ENCODE assay signal across 16 cellular contexts in the genomic region with DNA sequence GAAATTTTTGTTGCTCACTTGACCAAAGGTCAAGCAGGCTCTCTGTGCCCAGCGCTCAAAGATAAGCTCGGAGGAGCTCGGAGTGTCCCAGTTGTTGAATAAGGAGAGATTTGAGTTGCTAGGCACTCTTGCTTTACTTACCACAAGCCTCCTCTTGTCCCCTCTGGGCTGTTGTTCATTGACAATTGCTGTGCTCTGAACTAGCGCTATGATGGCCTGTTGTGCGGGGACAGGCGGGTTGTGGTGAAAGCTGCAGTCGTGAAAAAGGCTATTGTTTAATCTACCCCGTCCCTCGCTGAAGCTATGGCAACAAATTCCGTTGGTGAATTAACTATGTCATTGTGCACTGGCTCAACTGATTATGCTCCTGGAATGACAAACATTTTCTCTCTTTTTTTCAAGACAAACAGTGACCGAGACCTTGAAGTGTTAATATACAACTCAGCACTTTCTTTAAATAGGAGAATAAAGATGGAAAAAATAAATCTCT. TPM values are rescaled to one million over a fixed set of nuclear protein-coding genes. Genes with fewer than 3 reads are reported as not detected.
A peak's percentile ranks its signal among the peaks of the same experiment; 100 is the strongest.
DNase-seq lines count a peak whose midpoint lies in the region; ATAC-seq and TF ChIP-seq lines count a peak whose summit lies in the region.
"Had no signal": no experiment of that assay in that cellular context is flagged by ENCODE, and none has a peak within 500 bp of the region (broad histone marks: within the 10 kb centered on the region; RNA-seq: fewer than 3 reads in every experiment).

No MANE protein-coding gene starts in this region.

- WGBS in ectodermal cell, 2 experiments: 15 to 21% methylated on average over 7 to 10 of the region's 11 CpGs
- 66% methylated on average over 8 to 11 of the region's 11 CpGs for WGBS in testis, 2 donors

- H3K36me3 ChIP-seq in ectodermal cell (ENCODE audit: control insufficient read depth, insufficient read depth, low read length) (no peaks in the 10 kb centered on the region), testis (ENCODE audit: low read depth, missing control alignments) (no peaks in the 10 kb centered on the region)
- H3K36me3 ChIP-seq: adrenal gland, heart right ventricle had no signal

- no peaks in the 10 kb centered on the region for H3K36me3 Mint-ChIP-seq in HFFc6 (ENCODE audit: low read depth)

- H3K4me3 Mint-ChIP-seq in HFFc6: no peak overlapping the region
- no peak overlapping the region for H3K4me3 Mint-ChIP-seq in stimulated activated naive CD8-positive, alpha-beta T cell treated with anti-CD3 and anti-CD28 coated beads, Interleukin-15, amount 100 ng/mL, for 72 hours

- H3K27me3 ChIP-seq in ectodermal cell (ENCODE audit: control insufficient read depth, insufficient read depth, low read length, poor library complexity, severe bottlenecking) (no peaks in the 10 kb centered on the region), testis (no peaks in the 10 kb centered on the region)
- H3K27me3 ChIP-seq: adrenal gland had no signal

- DNase-seq in SK-MEL-5 (ENCODE audit: low read depth, low spot score): peak; percentile 69
- DNase-seq in middle frontal gyrus (ENCODE audit: extremely low spot score, low spot score): peak; percentile 12
- DNase-seq in testis: peak; percentile 36
- DNase-seq in HFFc6: no peak
- DNase-seq in stimulated activated naive CD8-positive, alpha-beta T cell treated with anti-CD3 and anti-CD28 coated beads, Interleukin-15, amount 100 ng/mL, for 72 hours: no peak
- no peak for DNase-seq in activated CD4-positive, alpha-beta T cell treated with anti-CD3 and anti-CD28 coated beads, Interleukin-2, amount 50 U/mL, for 4 hours
- DNase-seq: adrenal gland, heart right ventricle, left cardiac atrium, NCI-H1694 treated with DMSO at 0.1 percent for 48 hours, NCI-H510A treated with DMSO at 0.1 percent for 48 hours, PC-3, psoas muscle had no signal

- TF ChIP-seq POLR2A in testis (IDR thresholded peaks at IDR 0.05): no peak

- H3K4me1 ChIP-seq in ectodermal cell (ENCODE audit: control insufficient read depth, insufficient read depth, low read length) (peaks cover 9% of the 10 kb centered on the region), testis (no peaks in the 10 kb centered on the region)
- H3K4me1 ChIP-seq: adrenal gland, psoas muscle had no signal

- peak overlapping the region; percentile 65 for H3K27ac ChIP-seq in ectodermal cell (ENCODE audit: insufficient read depth, low read depth, low read length, poor library complexity, severe bottlenecking)
- no peak overlapping the region for H3K27ac ChIP-seq in testis
- H3K27ac ChIP-seq: adrenal gland, C4-2B, heart right ventricle, psoas muscle had no signal

- TF ChIP-seq CTCF in testis (IDR thresholded peaks at IDR 0.05) (no peak), HFFc6 (IDR thresholded peaks at IDR 0.05) (no peak)

- no peak for ATAC-seq in stimulated activated naive CD8-positive, alpha-beta T cell treated with anti-CD3 and anti-CD28 coated beads, Interleukin-15, amount 100 ng/mL, for 72 hours
- ATAC-seq: heart right ventricle, PC-3, psoas muscle had no signal

- H3K9me3 Mint-ChIP-seq in HFFc6: no peaks in the 10 kb centered on the region
- no peaks in the 10 kb centered on the region for H3K9me3 Mint-ChIP-seq in stimulated activated naive CD8-positive, alpha-beta T cell treated with anti-CD3 and anti-CD28 coated beads, Interleukin-15, amount 100 ng/mL, for 72 hours

- in situ Hi-C loops in SK-MEL-5 (cut with HindIII; ENCODE audit: low pct_unique_long_range_greater_than_20kb, low sequenced_read_pairs): no loop called here

- H3K4me1 Mint-ChIP-seq in HFFc6 (ENCODE audit: low read depth): no peaks in the 10 kb centered on the region
- H3K4me1 Mint-ChIP-seq in stimulated activated naive CD8-positive, alpha-beta T cell treated with anti-CD3 and anti-CD28 coated beads, Interleukin-15, amount 100 ng/mL, for 72 hours: no peaks in the 10 kb centered on the region

- H3K27me3 Mint-ChIP-seq in HFFc6 (ENCODE audit: insufficient read depth): peaks cover 7% of the 10 kb centered on the region
- no peaks in the 10 kb centered on the region for H3K27me3 Mint-ChIP-seq in stimulated activated naive CD8-positive, alpha-beta T cell treated with anti-CD3 and anti-CD28 coated beads, Interleukin-15, amount 100 ng/mL, for 72 hours

- H3K9me3 ChIP-seq in ectodermal cell (ENCODE audit: control insufficient read depth, low read length): no peaks in the 10 kb centered on the region
- no peaks in the 10 kb centered on the region for H3K9me3 ChIP-seq in testis
- H3K9me3 ChIP-seq: adrenal gland, heart right ventricle, psoas muscle had no signal

- H3K27ac Mint-ChIP-seq in HFFc6: no peak overlapping the region
- no peak overlapping the region for H3K27ac Mint-ChIP-seq in stimulated activated naive CD8-positive, alpha-beta T cell treated with anti-CD3 and anti-CD28 coated beads, Interleukin-15, amount 100 ng/mL, for 72 hours

- intact Hi-C loops in testis (cut with DNase I; ENCODE audit: low total_unique reads): no loop called here

- H3K4me3 ChIP-seq in ectodermal cell (ENCODE audit: insufficient read depth, low read depth, low read length): no peak overlapping the region
- no peak overlapping the region for H3K4me3 ChIP-seq in testis
- H3K4me3 ChIP-seq: adrenal gland, heart right ventricle, psoas muscle had no signal

RNA-seq across cellular contexts. Expression of a gene that starts 21.0 kb away (rescaled TPM):
- total RNA-seq in SK-MEL-5 (2014; rRNA removed; shearing (Covaris generic)): 18.0 and 24.2 TPM in 2 replicates
- polyA plus RNA-seq in SK-MEL-5 (2015; cell fraction: cytosol; rRNA removed): 15.2 and 17.6 TPM in 2 replicates
- polyA plus RNA-seq in SK-MEL-5 (2015; cell fraction: nucleus; rRNA removed): 12.1 and 13.0 TPM in 2 replicates
- polyA plus RNA-seq in ectodermal cell (2013, experiment 1 of 4): 34.3 TPM
- polyA plus RNA-seq in ectodermal cell (2013, experiment 2 of 4): 32.7 TPM
- polyA plus RNA-seq in ectodermal cell (2013, experiment 3 of 4): 21.8 TPM
- polyA plus RNA-seq in ectodermal cell (2013, experiment 4 of 4): 21.7 TPM
- 10 to 100 TPM; 15.0 to 15.7 TPM for total RNA-seq in testis
- polyA plus RNA-seq in testis (ENCODE audit: insufficient read depth, low read depth, low replicate concordance): 5.4 TPM
- total RNA-seq in HFFc6 (2021; fragmentation: NEBNext Ultra II Directional; extraction: Animal tissue kit (Norgen Biotek cat#: 25700)): 10 to 100 TPM in 4 of 6 experiments, 1 to 10 TPM in 2; 6.5 to 12.5 (median 11.0) TPM

RNA-seq across cellular contexts. Expression of a gene that starts 25.6 kb away (rescaled TPM):
- total RNA-seq in SK-MEL-5 (2014; rRNA removed; shearing (Covaris generic)): 1.1 and 1.6 TPM in 2 replicates
- 0.71 and 0.77 TPM in 2 replicates for polyA plus RNA-seq in SK-MEL-5 (2015; cell fraction: cytosol; rRNA removed)
- 0.60 and 0.98 TPM in 2 replicates for polyA plus RNA-seq in SK-MEL-5 (2015; cell fraction: nucleus; rRNA removed)
- 25.0 TPM for polyA plus RNA-seq in ectodermal cell (2013, experiment 1 of 4)
- polyA plus RNA-seq in ectodermal cell (2013, experiment 2 of 4): 26.5 TPM
- polyA plus RNA-seq in ectodermal cell (2013, experiment 3 of 4): 13.0 TPM
- polyA plus RNA-seq in ectodermal cell (2013, experiment 4 of 4): 12.1 TPM
- 10 to 100 TPM; 15.5 to 23.9 TPM for total RNA-seq in testis
- polyA plus RNA-seq in testis (ENCODE audit: insufficient read depth, low read depth, low replicate concordance): 24.0 TPM
- not detected for total RNA-seq in HFFc6 (2021; fragmentation: NEBNext Ultra II Directional; extraction: Animal tissue kit (Norgen Biotek cat#: 25700))
- total RNA-seq: PC-3, subcutaneous adipose tissue had no signal

Comparison
In these comparisons a context has a peak if more than half of its experiments do, and no peak if none do; other contexts are left out.
1. DNase-seq: peak in SK-MEL-5 (single experiment), middle frontal gyrus (single experiment) and testis (single experiment); none in HFFc6 (single experiment), stimulated activated naive CD8-positive, alpha-beta T cell treated with anti-CD3 and anti-CD28 coated beads, Interleukin-15, amount 100 ng/mL, for 72 hours (0 of 2) and activated CD4-positive, alpha-beta T cell treated with anti-CD3 and anti-CD28 coated beads, Interleukin-2, amount 50 U/mL, for 4 hours (0 of 2).